Comparison of ENCODE assay signal across 9 cellular contexts in the genomic region with DNA sequence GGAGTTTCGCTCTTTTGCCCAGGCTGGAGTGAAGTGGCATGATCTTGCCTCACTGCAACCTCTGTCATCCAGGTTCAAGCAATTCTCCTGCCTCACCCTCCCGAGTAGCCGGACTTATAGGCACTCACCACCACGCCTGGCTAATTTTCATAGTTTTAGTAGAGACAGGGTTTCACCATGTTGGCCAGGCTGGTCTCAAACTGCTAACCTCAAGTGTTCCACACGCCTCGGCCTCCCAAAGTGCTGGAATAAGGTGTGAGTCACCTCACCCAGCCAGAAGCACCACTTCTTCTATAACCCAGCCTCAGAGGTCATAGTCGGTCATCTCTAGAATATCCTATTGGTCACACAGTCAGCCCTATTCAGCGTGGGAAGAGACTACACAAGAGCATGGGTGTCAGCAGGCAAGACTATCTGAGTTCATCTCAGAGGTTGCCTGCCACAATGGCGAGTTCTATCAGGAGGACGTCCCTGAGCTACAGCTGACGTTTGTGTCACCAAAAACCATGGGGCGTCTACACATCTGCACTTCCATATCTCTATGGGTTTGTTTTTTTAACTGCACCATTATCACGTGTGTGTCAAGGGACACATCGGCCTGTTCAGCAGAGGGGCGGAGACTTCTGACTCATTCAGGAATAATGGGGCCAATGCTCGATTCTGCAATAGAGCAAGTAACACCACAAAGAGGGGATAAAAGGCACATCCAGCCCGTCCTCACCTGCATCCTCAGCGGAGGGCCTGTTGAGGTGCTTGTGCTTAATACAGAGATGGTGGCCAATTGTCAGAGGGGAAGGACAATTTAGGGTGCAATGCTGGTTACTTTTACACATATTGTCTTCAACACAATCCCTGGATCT.
DNase-seq lines count a peak whose midpoint lies in the region; ATAC-seq and TF ChIP-seq lines count a peak whose summit lies in the region.
"Had no signal": no experiment of that assay in that cellular context is flagged by ENCODE, and none has a peak within 500 bp of the region (broad histone marks: within the 10 kb centered on the region; RNA-seq: fewer than 3 reads in every experiment).

No MANE protein-coding gene starts in this region.

- H3K36me3 ChIP-seq in left lung = no peaks in the 10 kb centered on the region

- no peaks in the 10 kb centered on the region for H3K27me3 ChIP-seq in left lung

- peaks cover 13 to 48% of the 10 kb centered on the region in 2 donors for H3K4me1 ChIP-seq in left lung

- TF ChIP-seq CTCF in left lung (IDR thresholded peaks at IDR 0.05) = no peak

- no peak overlapping the region for H3K4me3 ChIP-seq in left lung

- no peaks in the 10 kb centered on the region for H3K9me3 ChIP-seq in left lung

- intact Hi-C loops in left lung (cut with DNase I) = loop anchor here in 1 of 2 donors (10.0 kb wide), 1 partner anchor 141 kb away; no protein-coding TSS in a partner anchor

- ATAC-seq in left lung (peak; percentile 82), GM18498 (IDR thresholded peaks at IDR 0.05; ENCODE audit: unreplicated experiment) (no peak), GM18520 (IDR thresholded peaks at IDR 0.05; ENCODE audit: unreplicated experiment) (no peak)

- peak overlapping the region in 1 of 2 donors; percentile 17 for H3K27ac ChIP-seq in left lung

- DNase-seq in A172 (ENCODE audit: low spot score) = peak; percentile 98
- DNase-seq in HS-5 (ENCODE audit: low read depth) = peak; percentile 47
- DNase-seq in amniotic epithelial cell (ENCODE audit: low read depth) = peak; percentile 90
- peak in 1 of 2 donors; percentile 66 for DNase-seq in left lung
- DNase-seq in NCI-H345 (lab: John Stamatoyannopoulos, UW) = no peak
- no peak for DNase-seq in Kasumi-1 (lab: John Stamatoyannopoulos, UW)
- DNase-seq: NCI-H526 had no signal

Comparison
In these comparisons a context has a peak if more than half of its experiments do, and no peak if none do; other contexts are left out.
1. DNase-seq: peak in A172 (single experiment), HS-5 (single experiment) and amniotic epithelial cell (single experiment); none in NCI-H345 (single experiment) and Kasumi-1 (0 of 2).